Comparison of ENCODE assay signal across 11 cellular contexts in the genomic region with DNA sequence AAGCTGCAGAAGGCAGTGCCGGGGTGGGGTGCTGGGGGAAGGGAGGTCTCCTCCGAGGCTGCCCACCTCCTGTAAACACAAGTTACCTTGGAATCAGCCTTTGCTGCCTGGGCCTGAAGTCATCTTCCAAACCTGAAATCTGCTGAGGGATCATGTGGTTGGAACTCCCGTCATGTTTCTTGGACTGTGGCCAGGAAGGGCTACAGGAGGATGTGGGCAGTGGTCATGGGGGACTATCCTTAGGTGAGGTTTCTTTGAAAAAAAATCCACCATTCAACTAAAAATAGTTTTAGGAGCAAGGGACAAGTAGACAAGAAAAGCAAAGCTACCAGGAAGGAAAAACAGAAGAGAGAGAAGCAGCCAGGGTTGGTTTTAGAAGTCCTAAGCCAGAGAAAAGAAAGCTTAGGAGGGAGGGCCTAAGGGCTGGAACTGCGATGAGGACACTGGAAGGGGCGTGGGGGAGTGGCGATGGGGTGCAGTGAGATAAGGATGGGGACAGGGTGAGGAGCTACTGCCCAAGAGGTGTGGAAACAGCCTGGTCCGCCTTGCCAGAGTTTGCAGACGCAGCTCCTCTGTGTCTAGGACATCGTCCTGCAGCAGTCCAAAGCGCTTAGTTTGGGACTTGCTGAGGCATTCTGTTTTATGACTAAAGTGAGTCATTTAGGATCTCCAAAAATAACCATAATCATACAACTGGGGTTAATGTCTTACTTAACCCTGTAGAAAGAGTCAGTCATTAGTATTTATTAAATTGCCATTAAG.
DNase-seq lines count a peak whose midpoint lies in the region; ATAC-seq, FAIRE-seq and TF ChIP-seq lines count a peak whose summit lies in the region.
"Had no signal": no experiment of that assay in that cellular context is flagged by ENCODE, and none has a peak within 500 bp of the region (broad histone marks: within the 10 kb centered on the region; RNA-seq: fewer than 3 reads in every experiment).

No MANE protein-coding gene starts in this region.

- intact Hi-C loops in K562 (cut with micrococcal nuclease), result no loop called here

- POLR2A ChIA-PET in K562 (lab: Yijun Ruan, JAX), result interaction anchor here (0.8 kb wide), 1 partner anchor 15 kb away, joined by 3 read pairs; no protein-coding TSS in a partner anchor

- H3K4me2 ChIP-seq in K562 (ENCODE audit: insufficient read depth, low read length), result no peak overlapping the region; the same call in 1 of the 2 replicates

- DNase-seq in K562 (ENCODE audit: extremely low read depth in 1 of 4, low spot score in 3 of 4), result peak; percentile 11 to 38 (median 22)
- no peak for DNase-seq in thoracic aorta (ENCODE audit: low spot score)
- no peak for DNase-seq in AML-193 (lab: John Stamatoyannopoulos, UW)
- no peak for DNase-seq in NCI-H1048 (lab: John Stamatoyannopoulos, UW)
- no peak for DNase-seq in NCI-H2081 treated with DMSO at 0.1 percent for 48 hours (lab: John Stamatoyannopoulos, UW)
- DNase-seq: activated naive CD8-positive, alpha-beta T cell treated with anti-CD3 and anti-CD28 coated beads, Interleukin-2, amount 50 U/mL, for 24 hours; foreskin keratinocyte; NCI-H526 had no signal

- peak overlapping the region in 1 of 2 experiments; percentile 64; a peak in 2 of 4 replicates for H3K9ac ChIP-seq in K562 (ENCODE audit: insufficient read depth in 1 of 2, low read depth in 2 of 2, low read length in 2 of 2)

- H3K27me3 ChIP-seq in K562 (ENCODE audit: control insufficient read depth in 2 of 2, insufficient read depth in 2 of 2, low read length in 2 of 2), result peaks cover 18 to 37% of the 10 kb centered on the region in 2 experiments; a peak in 3 of 5 replicates
- H3K27me3 ChIP-seq in thoracic aorta (replicated peaks; ENCODE audit: insufficient read depth), result no peaks in the 10 kb centered on the region

- CTCF ChIA-PET in K562 (lab: Yijun Ruan, JAX; ENCODE audit: low intra/inter-chr PET ratio), result no interaction called here

- BruUV-seq in K562 (replicated peaks; lab: Mats Ljungman, UMichigan), result no TSS peak

- FAIRE-seq in K562 (lab: Jason Lieb, UNC), result peak; percentile 57

- TF ChIP-seq POLR2A in GM18951 (IDR thresholded peaks at IDR 0.05; ENCODE audit: extremely low read depth, insufficient read depth, insufficient read length), result peak; percentile 42
- TF ChIP-seq POLR2A in K562 (conservative IDR thresholded peaks at IDR 0.05), result no peak

- H3K9me3 ChIP-seq in K562 (replicated peaks; ENCODE audit: control insufficient read depth, insufficient read depth, low read depth, low read length) (no peaks in the 10 kb centered on the region), thoracic aorta (no peaks in the 10 kb centered on the region)

- in situ Hi-C loops in GM18951 (cut with MboI; ENCODE audit: low sequenced_read_pairs, unreplicated experiment), result no loop called here
- in situ Hi-C loops in K562 (cut with MboI), result no loop called here

- no peak overlapping the region for H3K27ac ChIP-seq in K562 (ENCODE audit: extremely low read depth, low read depth, low read length)
- peak overlapping the region; percentile 43 to 57 for H3K27ac ChIP-seq in thoracic aorta
- H3K27ac ChIP-seq: foreskin keratinocyte, VCaP had no signal

- WGBS in K562 (ENCODE audit: insufficient coverage, low coverage, missing lambda C conversion rate), result 6% methylated on average over 10 of the region's 10 CpGs

- peaks cover 3 to 5% of the 10 kb centered on the region in 2 experiments; a peak in 3 of 5 replicates for H3K4me1 ChIP-seq in K562 (replicated peaks in 1 of 2; ENCODE audit: control insufficient read depth in 2 of 2, insufficient read depth in 2 of 2, low read length in 2 of 2)
- peaks cover 21 to 42% of the 10 kb centered on the region in 2 donors for H3K4me1 ChIP-seq in thoracic aorta (ENCODE audit: control insufficient read depth in 1 of 2, low read depth in 2 of 2)
- H3K4me1 ChIP-seq: foreskin keratinocyte had no signal

- H3K79me2 ChIP-seq in K562 (ENCODE audit: control insufficient read depth, insufficient read depth, low read length), result no peaks in the 10 kb centered on the region

- no peak for TF ChIP-seq RAD21 in K562 (CRISPR knock-in tag; conservative IDR thresholded peaks at IDR 0.05 in 1 of 2, IDR thresholded peaks at IDR 0.05 in 1 of 2)

- H2AFZ ChIP-seq in K562 (ENCODE audit: low read depth, low read length), result no peak overlapping the region

- no peak for TF ChIP-seq EP300 in K562 (IDR thresholded peaks at IDR 0.05; ENCODE audit: low read length)

- no peak for TF ChIP-seq CTCF in K562 (IDR thresholded peaks at IDR 0.05 in 2 of 3, conservative IDR thresholded peaks at IDR 0.05 in 1 of 3; ENCODE audit: insufficient read depth in 2 of 3, low read depth in 1 of 3, low read length in 3 of 3)
- TF ChIP-seq CTCF in thoracic aorta (IDR thresholded peaks at IDR 0.05), result no peak

- H3K36me3 ChIP-seq in K562 (ENCODE audit: control insufficient read depth, insufficient read depth, low read length), result no peaks in the 10 kb centered on the region
- H3K36me3 ChIP-seq in thoracic aorta, result no peaks in the 10 kb centered on the region

- H4K20me1 ChIP-seq in K562 (replicated peaks; ENCODE audit: control insufficient read depth, insufficient read depth, low read length), result no peaks in the 10 kb centered on the region

- ATAC-seq in HG03175 (IDR thresholded peaks at IDR 0.05; ENCODE audit: unreplicated experiment), result peak; percentile 63
- ATAC-seq in K562, result peak; percentile 53; the same call in 2 of the 3 replicates
- peak; percentile 61 for ATAC-seq in thoracic aorta (ENCODE audit: insufficient number of reproducible peaks, low FRiP score, low read depth)
- ATAC-seq: activated naive CD8-positive, alpha-beta T cell treated with anti-CD3 and anti-CD28 coated beads, Interleukin-2, amount 50 U/mL, for 24 hours; foreskin keratinocyte had no signal

- H3K9me1 ChIP-seq in K562 (ENCODE audit: control insufficient read depth, insufficient read depth, low read length), result no peaks in the 10 kb centered on the region

- H3K4me3 ChIP-seq in K562 (no peak overlapping the region), thoracic aorta (peak overlapping the region; percentile 22)

TF ChIP-seq in K562, 482 proteins besides CTCF, POLR2A, EP300 and RAD21 (continues in another document):
- no peak for TF ChIP-seq AFF4 (CRISPR knock-in tag; IDR thresholded peaks at IDR 0.05)
- no peak for TF ChIP-seq XRCC3 (IDR thresholded peaks at IDR 0.05)
- TF ChIP-seq BACH1 (tag; IDR thresholded peaks at IDR 0.05), result no peak
- TF ChIP-seq NFIC (IDR thresholded peaks at IDR 0.05), result peak; percentile 81
- no peak for TF ChIP-seq KLF13 (tag; IDR thresholded peaks at IDR 0.05; ENCODE audit: borderline replicate concordance, low read depth)
- TF ChIP-seq, protein P1, sequence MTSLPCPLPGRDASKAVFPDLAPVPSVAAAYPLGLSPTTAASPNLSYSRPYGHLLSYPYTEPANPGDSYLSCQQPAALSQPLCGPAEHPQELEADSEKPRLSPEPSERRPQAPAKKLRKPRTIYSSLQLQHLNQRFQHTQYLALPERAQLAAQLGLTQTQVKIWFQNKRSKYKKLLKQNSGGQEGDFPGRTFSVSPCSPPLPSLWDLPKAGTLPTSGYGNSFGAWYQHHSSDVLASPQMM (CRISPR knock-in tag; IDR thresholded peaks at IDR 0.05), result no peak
- no peak for TF ChIP-seq NFYB (IDR thresholded peaks at IDR 0.05; ENCODE audit: extremely low read depth, insufficient read length)
- TF ChIP-seq XRCC4 (IDR thresholded peaks at IDR 0.05; ENCODE audit: extremely low read depth, insufficient read depth, insufficient read length), result no peak
- no peak for TF ChIP-seq CEBPG (CRISPR knock-in tag; IDR thresholded peaks at IDR 0.05)
- no peak for TF ChIP-seq CEBPG (tag; conservative IDR thresholded peaks at IDR 0.05 in 1 of 2, IDR thresholded peaks at IDR 0.05 in 1 of 2)
- TF ChIP-seq, protein P2, sequence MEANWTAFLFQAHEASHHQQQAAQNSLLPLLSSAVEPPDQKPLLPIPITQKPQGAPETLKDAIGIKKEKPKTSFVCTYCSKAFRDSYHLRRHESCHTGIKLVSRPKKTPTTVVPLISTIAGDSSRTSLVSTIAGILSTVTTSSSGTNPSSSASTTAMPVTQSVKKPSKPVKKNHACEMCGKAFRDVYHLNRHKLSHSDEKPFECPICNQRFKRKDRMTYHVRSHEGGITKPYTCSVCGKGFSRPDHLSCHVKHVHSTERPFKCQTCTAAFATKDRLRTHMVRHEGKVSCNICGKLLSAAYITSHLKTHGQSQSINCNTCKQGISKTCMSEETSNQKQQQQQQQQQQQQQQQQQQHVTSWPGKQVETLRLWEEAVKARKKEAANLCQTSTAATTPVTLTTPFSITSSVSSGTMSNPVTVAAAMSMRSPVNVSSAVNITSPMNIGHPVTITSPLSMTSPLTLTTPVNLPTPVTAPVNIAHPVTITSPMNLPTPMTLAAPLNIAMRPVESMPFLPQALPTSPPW (CRISPR knock-in tag; IDR thresholded peaks at IDR 0.05), result peak; percentile 43; the same call in 1 of the 2 replicates
- peak; percentile 83 for TF ChIP-seq ZNF766 (CRISPR knock-in tag; conservative IDR thresholded peaks at IDR 0.05)
- TF ChIP-seq ZNF232 (CRISPR knock-in tag; IDR thresholded peaks at IDR 0.05), result no peak

Comparison
In these comparisons a context has a peak if more than half of its experiments do, and no peak if none do; other contexts are left out.
1. DNase-seq: peak in K562 (4 of 4); none in thoracic aorta (single experiment), AML-193 (0 of 2), NCI-H1048 (single experiment) and NCI-H2081 treated with DMSO at 0.1 percent for 48 hours (single experiment).
2. Peak in every context shown above with its lines, with median percentiles within 50 percentile points of each other: ATAC-seq.